Comparison of ENCODE assay signal across 8 cellular contexts in genomic region chr2:239266779-239267410, GRCh38.
A peak's percentile ranks its signal among the peaks of the same experiment; 100 is the strongest.
DNase-seq lines count a peak whose midpoint lies in the region; ATAC-seq and TF ChIP-seq lines count a peak whose summit lies in the region.

No MANE protein-coding gene starts in this region.

- H3K36me3 Mint-ChIP-seq in activated naive CD8-positive, alpha-beta T cell treated with anti-CD3 and anti-CD28 coated beads, Interleukin-2, amount 10 ng/mL, durations not matched to agents 7 days and 5 days = peaks cover 11% of the 10 kb centered on the region
- no peaks in the 10 kb centered on the region for H3K36me3 Mint-ChIP-seq in endothelial cell (ENCODE audit: low read depth, unreplicated experiment)

- peak; percentile 38 for DNase-seq in GM06990 (ENCODE audit: extremely low read depth, insufficient read length)
- no peak for DNase-seq in activated naive CD8-positive, alpha-beta T cell treated with anti-CD3 and anti-CD28 coated beads, Interleukin-2, amount 10 ng/mL, durations not matched to agents 7 days and 5 days
- no peak for DNase-seq in DMS53 (lab: John Stamatoyannopoulos, UW)
- DNase-seq in H7 = no peak
- no peak for DNase-seq in endothelial cell (ENCODE audit: low spot score)
- DNase-seq in NOMO-1 treated with dmso at 0.1 percent for 144 hours (lab: John Stamatoyannopoulos, UW; ENCODE audit: unreplicated experiment) = no peak

- no peaks in the 10 kb centered on the region for H3K36me3 ChIP-seq in GM06990 (ENCODE audit: control insufficient read depth, insufficient read depth, low read length)
- no peaks in the 10 kb centered on the region for H3K36me3 ChIP-seq in muscle layer of colon (ENCODE audit: insufficient read depth, low read length)
- no peaks in the 10 kb centered on the region for H3K36me3 ChIP-seq in H7 (replicated peaks; ENCODE audit: control insufficient read depth, insufficient read depth, low read length)

- H3K9ac ChIP-seq in muscle layer of colon (ENCODE audit: low read length) = peak overlapping the region; percentile 5

- H3K27ac Mint-ChIP-seq in activated naive CD8-positive, alpha-beta T cell treated with anti-CD3 and anti-CD28 coated beads, Interleukin-2, amount 10 ng/mL, durations not matched to agents 7 days and 5 days = peak overlapping the region; percentile 97
- H3K27ac Mint-ChIP-seq in endothelial cell (ENCODE audit: unreplicated experiment) = no peak overlapping the region

- no peak for TF ChIP-seq CTCF in GM06990 (IDR thresholded peaks at IDR 0.05; ENCODE audit: insufficient read depth, low read length, poor library complexity, severe bottlenecking)
- TF ChIP-seq CTCF in endothelial cell (IDR thresholded peaks at IDR 0.05; ENCODE audit: unreplicated experiment) = no peak

- peaks cover 57% of the 10 kb centered on the region for H3K4me1 Mint-ChIP-seq in activated naive CD8-positive, alpha-beta T cell treated with anti-CD3 and anti-CD28 coated beads, Interleukin-2, amount 10 ng/mL, durations not matched to agents 7 days and 5 days
- peaks cover 40% of the 10 kb centered on the region for H3K4me1 Mint-ChIP-seq in endothelial cell (ENCODE audit: unreplicated experiment)

- POLR2A ChIA-PET in activated naive CD8-positive, alpha-beta T cell treated with anti-CD3 and anti-CD28 coated beads, Interleukin-2, amount 10 ng/mL, durations not matched to agents 7 days and 5 days (lab: Charles Lee) = interaction anchor here (0.7 to 3.1 kb wide), 19 partner anchors 8 to 134 kb away, joined by 3 to 25 read pairs (median 5); partner anchors contain the start of gene HDAC4

- ATAC-seq in HG02943 (IDR thresholded peaks at IDR 0.05; ENCODE audit: low read depth, unreplicated experiment) = peak; percentile 33
- no peak for ATAC-seq in activated naive CD8-positive, alpha-beta T cell treated with anti-CD3 and anti-CD28 coated beads, Interleukin-2, amount 10 ng/mL, durations not matched to agents 7 days and 5 days (ENCODE audit: low read depth)

- peak overlapping the region; percentile 10; the same call in 1 of the 2 replicates for H3K4me3 ChIP-seq in GM06990 (replicated peaks; ENCODE audit: low read depth, low read length)
- H3K4me3 ChIP-seq in muscle layer of colon (ENCODE audit: low read depth in 1 of 2, low read length in 2 of 2) = peak overlapping the region in 1 of 2 donors; percentile 30
- H3K4me3 ChIP-seq in H7 (ENCODE audit: insufficient read depth, low read depth, low read length) = no peak overlapping the region

- H3K27me3 ChIP-seq in GM06990 (replicated peaks; ENCODE audit: control insufficient read depth, insufficient read depth, low read length) = no peaks in the 10 kb centered on the region; the same call in none of the 2 replicates
- no peaks in the 10 kb centered on the region for H3K27me3 ChIP-seq in muscle layer of colon (ENCODE audit: control insufficient read depth in 1 of 2, insufficient read depth in 2 of 2, low read length in 2 of 2)
- H3K27me3 ChIP-seq in H7 (ENCODE audit: control insufficient read depth, insufficient read depth, low read length) = no peaks in the 10 kb centered on the region

- H3K4me1 ChIP-seq in muscle layer of colon (ENCODE audit: insufficient read depth, low read length) = peaks cover 95% of the 10 kb centered on the region

- no peaks in the 10 kb centered on the region for H3K27me3 Mint-ChIP-seq in activated naive CD8-positive, alpha-beta T cell treated with anti-CD3 and anti-CD28 coated beads, Interleukin-2, amount 10 ng/mL, durations not matched to agents 7 days and 5 days
- H3K27me3 Mint-ChIP-seq in endothelial cell (ENCODE audit: unreplicated experiment) = peaks cover 9% of the 10 kb centered on the region

- H3K9me3 Mint-ChIP-seq in activated naive CD8-positive, alpha-beta T cell treated with anti-CD3 and anti-CD28 coated beads, Interleukin-2, amount 10 ng/mL, durations not matched to agents 7 days and 5 days = no peaks in the 10 kb centered on the region
- H3K9me3 Mint-ChIP-seq in endothelial cell (ENCODE audit: unreplicated experiment) = no peaks in the 10 kb centered on the region

- no peaks in the 10 kb centered on the region for H3K9me3 ChIP-seq in muscle layer of colon (ENCODE audit: low read length)

- H3K27ac ChIP-seq in muscle layer of colon (ENCODE audit: low read depth, low read length) = peak overlapping the region; percentile 41

- H3K4me3 Mint-ChIP-seq in activated naive CD8-positive, alpha-beta T cell treated with anti-CD3 and anti-CD28 coated beads, Interleukin-2, amount 10 ng/mL, durations not matched to agents 7 days and 5 days = peak overlapping the region; percentile 90
- no peak overlapping the region for H3K4me3 Mint-ChIP-seq in endothelial cell (ENCODE audit: unreplicated experiment)
